Comparison of ENCODE assay signal across 28 cellular contexts in the genomic region with DNA sequence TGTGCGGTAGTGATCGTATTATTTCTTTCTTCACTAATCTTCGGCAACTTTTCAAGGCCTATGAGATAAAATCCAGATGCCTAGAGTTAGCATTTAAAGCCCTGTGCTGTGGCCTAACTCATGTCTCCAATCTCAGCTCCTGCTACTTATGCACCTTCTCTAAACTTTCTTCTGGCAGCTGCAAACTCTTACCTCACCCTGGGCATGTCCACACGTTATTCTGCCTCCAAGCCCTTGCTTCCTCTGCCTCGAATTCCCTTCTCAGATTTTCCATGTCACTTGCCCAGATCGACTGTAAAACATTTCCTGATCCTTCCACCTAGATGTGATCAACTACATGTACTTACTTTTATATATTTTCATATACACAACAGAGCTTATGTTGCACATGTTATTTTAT.
"Had no signal": no experiment of that assay in that cellular context is flagged by ENCODE, and none has a peak within 500 bp of the region (broad histone marks: within the 10 kb centered on the region; RNA-seq: fewer than 3 reads in every experiment).

No MANE protein-coding gene starts in this region.

- H3K4me1 Mint-ChIP-seq: naive thymus-derived CD8-positive, alpha-beta T cell; stimulated activated naive B cell treated with anti-CD40 and anti-IgM and Interleukin-4, amounts not matched to agents 10 μg/mL and 1 μg/mL and 100 μg/mL, for 72 hours had no signal

- H3K36me3 Mint-ChIP-seq: immature natural killer cell; naive thymus-derived CD8-positive, alpha-beta T cell; stimulated activated naive B cell treated with anti-CD40 and anti-IgM and Interleukin-4, amounts not matched to agents 10 μg/mL and 1 μg/mL and 100 μg/mL, for 72 hours had no signal

- H3K4me3 Mint-ChIP-seq: immature natural killer cell; naive thymus-derived CD8-positive, alpha-beta T cell; nephron; neural crest cell; stimulated activated naive B cell treated with anti-CD40 and anti-IgM and Interleukin-4, amounts not matched to agents 10 μg/mL and 1 μg/mL and 100 μg/mL, for 72 hours had no signal

- DNase-seq: hippocampal formation; immature natural killer cell; kidney; left ventricle myocardium inferior; lower lobe of right lung; mammary epithelial cell; mesenchymal stem cell; naive thymus-derived CD8-positive, alpha-beta T cell; occipital lobe; psoas muscle; stimulated activated CD4-positive, alpha-beta T cell treated with anti-CD3 and anti-CD28 coated beads, Interleukin-12 subunit alpha, Interleukin-12 subunit beta, amount 100 ng/mL, for 4 hours; stimulated activated CD4-positive, alpha-beta T cell treated with anti-CD3 and anti-CD28 coated beads, Interleukin-15, amount 100 ng/mL, for 24 hours; stimulated activated CD4-positive, alpha-beta T cell treated with anti-CD3 and anti-CD28 coated beads, Interleukin-2, amount 100 ng/mL, for 24 hours; stimulated activated CD4-positive, alpha-beta T cell treated with anti-CD3 and anti-CD28 coated beads, Interleukin-4, amount 100 ng/mL, for 1 hour; stimulated activated naive B cell treated with anti-CD40 and anti-IgM and Interleukin-4, amounts not matched to agents 10 μg/mL and 1 μg/mL and 100 μg/mL, for 72 hours; stimulated activated naive CD8-positive, alpha-beta T cell treated with anti-CD3 and anti-CD28 coated beads, Interleukin-15, Interleukin-2, amounts not matched to agents 100 U/mL and 50 U/mL, for 24 hours; stomach; testis; thyroid gland; transverse colon; upper lobe of left lung had no signal

- H3K27me3 ChIP-seq: neutrophil, stomach, testis, thyroid gland, transverse colon, upper lobe of left lung, vagina had no signal

- ATAC-seq: lower lobe of right lung; naive thymus-derived CD8-positive, alpha-beta T cell; psoas muscle; sciatic nerve; stimulated activated naive B cell treated with anti-CD40 and anti-IgM and Interleukin-4, amounts not matched to agents 10 μg/mL and 1 μg/mL and 100 μg/mL, for 72 hours; stimulated activated naive CD8-positive, alpha-beta T cell treated with anti-CD3 and anti-CD28 coated beads, Interleukin-15, Interleukin-2, amounts not matched to agents 100 U/mL and 50 U/mL, for 24 hours had no signal

- H3K9me3 Mint-ChIP-seq: naive thymus-derived CD8-positive, alpha-beta T cell; nephron; neural crest cell had no signal

- H3K9me3 ChIP-seq: left ventricle myocardium inferior, lower lobe of right lung, neutrophil, psoas muscle, stomach, testis, thyroid gland, transverse colon, upper lobe of left lung, vagina had no signal

- H3K36me3 ChIP-seq: left ventricle myocardium inferior, lower lobe of right lung, neutrophil, stomach, thyroid gland, transverse colon, upper lobe of left lung, vagina had no signal

- H3K4me1 ChIP-seq: left ventricle myocardium inferior, lower lobe of right lung, parathyroid adenoma, psoas muscle, testis, thyroid gland, upper lobe of left lung, vagina had no signal

- H3K9ac ChIP-seq: parathyroid adenoma had no signal

- H3K27ac Mint-ChIP-seq: immature natural killer cell; naive thymus-derived CD8-positive, alpha-beta T cell; stimulated activated naive B cell treated with anti-CD40 and anti-IgM and Interleukin-4, amounts not matched to agents 10 μg/mL and 1 μg/mL and 100 μg/mL, for 72 hours had no signal

- H2AFZ ChIP-seq: parathyroid adenoma had no signal

- H3K27ac ChIP-seq: left ventricle myocardium inferior, lower lobe of right lung, neutrophil, parathyroid adenoma, psoas muscle, skin epidermis, stomach, testis, thyroid gland, transverse colon, upper lobe of left lung, vagina had no signal

- H3K4me3 ChIP-seq: left ventricle myocardium inferior, lower lobe of right lung, psoas muscle, skin epidermis, stomach, testis, thyroid gland, transverse colon, upper lobe of left lung, vagina had no signal
